ENCODE assay signal across 23 cellular contexts in genomic region chr19:1829958-1830357, GRCh38.
"Had no signal": no experiment of that assay in that cellular context is flagged by ENCODE, and none has a peak within 500 bp of the region (broad histone marks: within the 10 kb centered on the region; RNA-seq: fewer than 3 reads in every experiment).

No MANE protein-coding gene starts in this region.

- DNase-seq: effector CD8-positive, alpha-beta T cell; endodermal cell; foreskin fibroblast; gastrocnemius medialis; head of caudate nucleus; left lung; mesendoderm; midbrain; naive thymus-derived CD8-positive, alpha-beta T cell; occipital lobe; ovary; posterior cingulate gyrus; stimulated activated CD4-positive, alpha-beta T cell treated with anti-CD3 and anti-CD28 coated beads, Interleukin-2, amount 100 ng/mL, for 24 hours; stimulated activated CD4-positive, alpha-beta T cell treated with anti-CD3 and anti-CD28 coated beads, Interleukin-4, amount 100 ng/mL, for 24 hours; stimulated activated naive CD4-positive, alpha-beta T cell treated with Interleukin-2 at 50 U/mL for 16 hours; stomach; thyroid gland; trophoblast cell had no signal

- H3K36me3 ChIP-seq: ovary had no signal

- ATAC-seq: esophagus mucosa; gastrocnemius medialis; left lung; naive thymus-derived CD8-positive, alpha-beta T cell; sciatic nerve; stimulated activated effector memory CD8-positive, alpha-beta T cell treated with anti-CD3 and anti-CD28 coated beads, Interleukin-12 subunit alpha, Interleukin-12 subunit beta, amount 100 ng/mL, for 72 hours had no signal

- H3K27ac ChIP-seq: epithelial cell of prostate, gastrocnemius medialis, left lung, ovary, right atrium auricular region, thyroid gland had no signal

- H3K27me3 ChIP-seq: gastrocnemius medialis, left lung, ovary, right atrium auricular region, stomach, thyroid gland had no signal

- H3K9me3 ChIP-seq: gastrocnemius medialis, left lung, ovary, right atrium auricular region, stomach, thyroid gland had no signal

- H3K4me3 ChIP-seq: gastrocnemius medialis, left lung, ovary, right atrium auricular region, stomach, thyroid gland had no signal
